In genomic region chr9:111895996-111896941, GRCh38 we compare ENCODE assay signal across 8 cellular contexts. TPM values are rescaled to one million over a fixed set of nuclear protein-coding genes. Genes with fewer than 3 reads are reported as not detected.
DNase-seq lines count a peak whose midpoint lies in the region; ATAC-seq and TF ChIP-seq lines count a peak whose summit lies in the region.

TSS of gene UGCG (plus strand) at chr9:111896814. CDS start at chr9:111897216, 402 bp downstream.

- peak; percentile 77 for ATAC-seq in HG02623 (IDR thresholded peaks at IDR 0.05; ENCODE audit: unreplicated experiment)
- peak; percentile 97 to 100 (median 98) for ATAC-seq in heart right ventricle

- TF ChIP-seq POLR2A in prostate gland (IDR thresholded peaks at IDR 0.05) = peak; percentile 96

- H3K4me1 ChIP-seq in heart right ventricle (peaks cover 0 to 47% (median 38%) of the 10 kb centered on the region in 9 donors), prostate gland (replicated peaks) (no peaks in the 10 kb centered on the region)

- intact Hi-C loops in T-helper 1 cell treated with Interleukin-12 subunit alpha and Interleukin-12 subunit beta and Interleukin-4 antibody, amounts not matched to agents 30 ng/mL and 1 ng/mL, for 36 hours (cut with micrococcal nuclease) = loop anchor here (1.0 to 10.0 kb wide), 15 partner anchors 30 to 1641 kb away; partner anchors contain the start of genes DNAJC25, GNG10, KIAA1958 and PTBP3
- intact Hi-C loops in heart right ventricle (cut with DNase I) = loop anchor here in 9 of 10 donors (2.0 to 10.0 kb wide), 10 partner anchors 131 to 479 kb away; partner anchors contain the start of gene PTBP3 (in 4 of the 9)
- intact Hi-C loops in prostate gland (cut with DNase I) = loop anchor here (2.0 to 5.0 kb wide), 2 partner anchors 176 to 437 kb away; partner anchors contain the start of gene PTBP3

- TF ChIP-seq CTCF in GM12864 (IDR thresholded peaks at IDR 0.05; ENCODE audit: low read depth, low read length, missing control alignments) (no peak), heart right ventricle (IDR thresholded peaks at IDR 0.05) (no peak), prostate gland (IDR thresholded peaks at IDR 0.05) (peak in 2 of 4 experiments; percentile 10 to 15)

- peak within 1 kb of the TSS; percentile 82 for H3K4me3 ChIP-seq in GM12864 (ENCODE audit: low read depth, low read length)
- peak within 1 kb of the TSS; percentile 72 to 95 (median 82) for H3K4me3 ChIP-seq in heart right ventricle
- peak within 1 kb of the TSS; percentile 96 to 98 for H3K4me3 ChIP-seq in prostate gland

- no peaks in the 10 kb centered on the region for H3K9me3 ChIP-seq in heart right ventricle
- H3K9me3 ChIP-seq in prostate gland = no peaks in the 10 kb centered on the region

- WGBS in heart right ventricle, 2 donors = 1% methylated on average over 81 to 84 of the region's 84 CpGs
- under 1% methylated on average over 55 of the region's 84 CpGs for WGBS in prostate gland

- H3K36me3 ChIP-seq in heart right ventricle (no peaks in the 10 kb centered on the region), prostate gland (no peaks in the 10 kb centered on the region)

- H3K27ac ChIP-seq in heart right ventricle = peak within 1 kb of the TSS; percentile 79 to 98 (median 95)
- H3K27ac ChIP-seq in prostate gland = peak within 1 kb of the TSS; percentile 95

- H3K27me3 ChIP-seq in heart right ventricle (no peaks in the 10 kb centered on the region), prostate gland (replicated peaks; ENCODE audit: insufficient read depth) (no peaks in the 10 kb centered on the region)

- DNase-seq in GM12864 (ENCODE audit: low read depth) = no peak
- peak; percentile 89 for DNase-seq in NCI-H128 (lab: John Stamatoyannopoulos, UW; ENCODE audit: unreplicated experiment)
- DNase-seq in amniotic epithelial cell (ENCODE audit: low read depth) = peak; percentile 85
- peak; percentile 85 to 92 for DNase-seq in heart right ventricle
- DNase-seq in prostate gland (ENCODE audit: low spot score) = peak; percentile 84
- DNase-seq in ureter (ENCODE audit: low spot score) = peak; percentile 92

RNA-seq across cellular contexts. Expression of gene UGCG, which starts in this region (rescaled TPM):
- total RNA-seq in T-helper 1 cell treated with Interleukin-12 subunit alpha and Interleukin-12 subunit beta and Interleukin-4 antibody, amounts not matched to agents 30 ng/mL and 1 ng/mL, for 36 hours = 18.3 and 21.0 TPM in 2 replicates
- 10 to 100 TPM; 11.1 to 42.6 (median 13.6) TPM for total RNA-seq in heart right ventricle
- polyA plus RNA-seq in heart right ventricle = 10 to 100 TPM; 11.2 to 15.7 TPM
- 10 to 100 TPM; 23.9 to 42.6 TPM for total RNA-seq in prostate gland
- total RNA-seq in ureter = 52.1 TPM
